In the genomic region with DNA sequence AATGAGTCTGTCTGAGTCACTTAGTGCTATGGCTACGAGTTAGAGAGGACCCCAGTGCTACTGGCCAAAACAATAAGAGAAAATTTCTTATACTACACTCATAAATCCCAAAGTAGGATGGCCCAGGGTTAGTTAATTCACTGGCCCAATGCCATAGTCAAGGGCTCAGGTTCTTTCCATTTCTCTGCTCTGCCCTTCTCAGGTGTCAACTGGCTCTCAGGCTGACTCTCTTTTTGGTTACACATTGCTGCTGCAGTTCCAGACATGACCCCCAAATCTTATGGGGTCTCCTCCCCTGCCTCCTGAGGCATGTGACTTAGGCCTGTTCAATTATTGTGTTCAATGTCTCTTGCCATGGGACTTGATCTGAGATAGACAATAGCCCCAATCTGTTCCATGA, we compare ENCODE assay signal across 14 cellular contexts.
A peak's percentile ranks its signal among the peaks of the same experiment; 100 is the strongest.
DNase-seq lines count a peak whose midpoint lies in the region; ATAC-seq and TF ChIP-seq lines count a peak whose summit lies in the region.
"Had no signal": no experiment of that assay in that cellular context is flagged by ENCODE, and none has a peak within 500 bp of the region (broad histone marks: within the 10 kb centered on the region; RNA-seq: fewer than 3 reads in every experiment).

No MANE protein-coding gene starts in this region.

- H3K4me2 ChIP-seq in OCI-LY7 (ENCODE audit: low read length) = no peak overlapping the region
- H3K4me2 ChIP-seq: PC-9 had no signal

- DNase-seq in NCI-H345 (lab: John Stamatoyannopoulos, UW) = peak; percentile 40
- no peak for DNase-seq in NCI-H345 treated with DMSO at 0.1 percent for 48 hours (lab: John Stamatoyannopoulos, UW; ENCODE audit: unreplicated experiment)
- DNase-seq in COR-L47 (lab: John Stamatoyannopoulos, UW) = peak; percentile 17
- peak; percentile 26 for DNase-seq in OCI-LY7 (ENCODE audit: low spot score)
- peak; percentile 29 to 30 for DNase-seq in erythroblast (lab: John Stamatoyannopoulos, UW)
- no peak for DNase-seq in left lobe of liver (ENCODE audit: low spot score)
- DNase-seq: mesenchymal stem cell; PC-9; stimulated activated CD4-positive, alpha-beta T cell treated with anti-CD3 and anti-CD28 coated beads, Interleukin-1b, Interleukin-23, amount 100 ng/mL, for 48 hours; thyroid gland had no signal

- CTCF ChIA-PET in OCI-LY7 (lab: Charles Lee; ENCODE audit: unreplicated experiment) = no interaction called here

- no peaks in the 10 kb centered on the region for H3K36me3 ChIP-seq in OCI-LY7 (ENCODE audit: insufficient read depth, low read length)
- H3K36me3 ChIP-seq: thyroid gland had no signal

- no peak for TF ChIP-seq CTCF in OCI-LY7 (conservative IDR thresholded peaks at IDR 0.05; ENCODE audit: low read length)

- H3K9me2 ChIP-seq in OCI-LY7 (ENCODE audit: insufficient read depth, low read length) = no peaks in the 10 kb centered on the region

- POLR2A ChIA-PET in OCI-LY7 (lab: Charles Lee) = interaction anchor here (0.6 kb wide), 1 partner anchor 36 kb away, joined by 3 read pairs; no protein-coding TSS in a partner anchor

- no peaks in the 10 kb centered on the region for H3K9me3 ChIP-seq in OCI-LY7 (ENCODE audit: low read length)
- H3K9me3 ChIP-seq: thyroid gland had no signal

- TF ChIP-seq POLR2A in erythroblast (IDR thresholded peaks at IDR 0.05; ENCODE audit: low read length) = no peak

- ATAC-seq in GM19452 (IDR thresholded peaks at IDR 0.05; ENCODE audit: unreplicated experiment) = no peak
- no peak for ATAC-seq in left lobe of liver
- no peak for ATAC-seq in GM21576 (IDR thresholded peaks at IDR 0.05; ENCODE audit: unreplicated experiment)
- ATAC-seq: WTC11 had no signal

- intact Hi-C loops in OCI-LY7 (cut with micrococcal nuclease; ENCODE audit: unreplicated experiment) = no loop called here

- H4K20me1 ChIP-seq in OCI-LY7 (ENCODE audit: insufficient read depth, low read length) = no peaks in the 10 kb centered on the region

- peaks cover 58% of the 10 kb centered on the region for H3K4me1 ChIP-seq in OCI-LY7 (ENCODE audit: insufficient read depth, low read length, poor library complexity, severe bottlenecking)
- H3K4me1 ChIP-seq: thyroid gland had no signal

- H3K4me3 ChIP-seq in OCI-LY7 (ENCODE audit: low read depth, low read length, poor library complexity, severe bottlenecking) = no peak overlapping the region
- H3K4me3 ChIP-seq: PC-9, thyroid gland had no signal

- BruUV-seq in OCI-LY7 (replicated peaks; lab: Mats Ljungman, UMichigan) = no TSS peak

- no peaks in the 10 kb centered on the region for H3K79me2 ChIP-seq in OCI-LY7 (ENCODE audit: insufficient read depth, low read depth, low read length)

- H3K27ac ChIP-seq in OCI-LY7 (ENCODE audit: low read depth, low read length, poor library complexity, severe bottlenecking) = peak overlapping the region; percentile 8
- H3K27ac ChIP-seq: epithelial cell of prostate, PC-9, thyroid gland had no signal

- no peak overlapping the region for H2AFZ ChIP-seq in OCI-LY7 (ENCODE audit: low read length)
- H2AFZ ChIP-seq: PC-9 had no signal

Comparison
In these comparisons a context has a peak if more than half of its experiments do, and no peak if none do; other contexts are left out.
1. DNase-seq: peak in NCI-H345 (single experiment), COR-L47 (single experiment), OCI-LY7 (single experiment) and erythroblast (2 of 2); none in NCI-H345 treated with DMSO at 0.1 percent for 48 hours (single experiment) and left lobe of liver (single experiment).